ENCODE assay signal across 8 cellular contexts in the genomic region with DNA sequence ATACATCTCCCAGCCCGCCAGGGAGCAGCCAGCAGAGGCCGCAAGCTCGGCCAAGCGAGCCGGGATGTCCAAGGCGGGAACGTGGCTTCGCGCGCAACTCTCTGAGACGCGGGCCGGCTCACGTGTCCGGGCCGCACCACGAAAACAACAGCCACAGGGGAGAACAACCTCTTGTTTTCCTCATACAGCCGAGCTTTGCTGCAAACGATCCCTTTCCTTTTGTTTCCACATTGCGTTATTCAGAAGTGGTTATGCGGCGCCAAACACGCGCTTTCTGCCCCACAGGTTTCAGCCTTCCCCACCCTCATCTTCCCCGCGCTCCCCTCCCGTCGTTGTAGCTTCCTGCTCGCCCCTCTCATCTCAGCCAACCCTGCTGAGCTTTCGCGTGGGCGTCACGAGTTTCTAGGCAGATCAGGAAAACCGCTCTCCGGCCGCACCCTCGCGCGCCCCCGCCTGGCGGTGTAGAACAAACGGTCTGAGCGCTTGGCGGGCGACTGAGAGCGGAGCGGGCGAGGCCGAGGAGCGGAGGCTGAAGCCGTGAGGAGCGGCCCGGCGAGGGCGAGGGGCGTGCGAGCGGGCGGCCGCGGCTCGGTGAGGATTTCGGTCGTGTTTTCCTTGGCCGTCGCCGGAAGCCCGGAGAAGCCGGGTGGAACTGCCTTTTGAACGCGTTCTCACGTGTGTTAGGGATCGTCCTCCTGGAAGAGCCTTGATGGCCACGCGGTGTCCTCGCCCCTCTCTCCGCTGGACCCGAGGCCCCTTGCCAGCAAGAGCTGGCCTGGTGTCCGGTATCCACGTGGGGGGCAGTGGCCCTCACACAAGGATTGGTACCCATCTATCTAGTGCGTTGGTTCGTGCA. TPM values are rescaled to one million over a fixed set of nuclear protein-coding genes. Genes with fewer than 3 reads are reported as not detected.
DNase-seq lines count a peak whose midpoint lies in the region; ATAC-seq, FAIRE-seq and TF ChIP-seq lines count a peak whose summit lies in the region.

No MANE protein-coding gene starts in this region.

- H3K4me3 Mint-ChIP-seq in CD8-positive, alpha-beta memory T cell: peak overlapping the region; percentile 58 to 87 (median 83)
- peak overlapping the region; percentile 64 for H3K4me3 Mint-ChIP-seq in central memory CD8-positive, alpha-beta T cell

- intact Hi-C loops in kidney (cut with DNase I): no loop called here

- ATAC-seq in GM21390 (IDR thresholded peaks at IDR 0.05; ENCODE audit: unreplicated experiment): peak; percentile 82
- ATAC-seq in central memory CD8-positive, alpha-beta T cell (replicated peaks; ENCODE audit: extremely low read depth, poor library complexity, severe bottlenecking): peak; percentile 93
- no peak for ATAC-seq in GM18858 (IDR thresholded peaks at IDR 0.05; ENCODE audit: unreplicated experiment)

- H3K36me3 ChIP-seq in CD8-positive, alpha-beta memory T cell (ENCODE audit: insufficient read depth, low read length): no peaks in the 10 kb centered on the region
- H3K36me3 ChIP-seq in kidney (ENCODE audit: control insufficient read depth in 1 of 2, insufficient read depth in 2 of 2, low read length in 2 of 2): no peaks in the 10 kb centered on the region

- H3K9me3 ChIP-seq in CD8-positive, alpha-beta memory T cell (ENCODE audit: low read length): no peaks in the 10 kb centered on the region
- H3K9me3 ChIP-seq in kidney (ENCODE audit: control insufficient read depth in 1 of 2, low read length in 2 of 2): no peaks in the 10 kb centered on the region

- FAIRE-seq in kidney (lab: Jason Lieb, UNC): no peak

- peak; percentile 17; the same call in 1 of the 2 replicates for TF ChIP-seq EP300 in Ishikawa (IDR thresholded peaks at IDR 0.05; ENCODE audit: borderline replicate concordance)

- peak; percentile 92 to 93 (median 93) for DNase-seq in CD8-positive, alpha-beta memory T cell
- peak; percentile 90 for DNase-seq in activated CD4-positive, alpha-beta T cell treated with anti-CD3 and anti-CD28 coated beads for 1 hour
- DNase-seq in central memory CD8-positive, alpha-beta T cell (ENCODE audit: low spot score in 2 of 2): peak; percentile 93 to 95
- DNase-seq in kidney: peak; percentile 96
- DNase-seq in stimulated activated CD4-positive, alpha-beta T cell treated with anti-CD3 and anti-CD28 coated beads, Interleukin-15, amount 100 ng/mL, for 24 hours: peak; percentile 98

- H3K27me3 Mint-ChIP-seq in CD8-positive, alpha-beta memory T cell: peaks cover 0 to 2% of the 10 kb centered on the region in 2 donors
- no peaks in the 10 kb centered on the region for H3K27me3 Mint-ChIP-seq in central memory CD8-positive, alpha-beta T cell

- CTCF ChIA-PET in CD8-positive, alpha-beta memory T cell (lab: Charles Lee): interaction anchor here (0.6 to 3.6 kb wide), 26 partner anchors 9 to 443 kb away, joined by 3 to 37 read pairs (median 3); partner anchors contain the start of genes CCDC47, FTSJ3, ICAM2 and PSMC5

- no peak for TF ChIP-seq RAD21 in Ishikawa (IDR thresholded peaks at IDR 0.05; ENCODE audit: low read depth)

- H3K4me3 ChIP-seq in CD8-positive, alpha-beta memory T cell (ENCODE audit: low read length): peak overlapping the region; percentile 42
- peak overlapping the region; percentile 63 to 64 for H3K4me3 ChIP-seq in kidney (ENCODE audit: low read length in 2 of 2)

- no peaks in the 10 kb centered on the region for H3K36me3 Mint-ChIP-seq in CD8-positive, alpha-beta memory T cell
- H3K36me3 Mint-ChIP-seq in central memory CD8-positive, alpha-beta T cell (ENCODE audit: insufficient read depth): no peaks in the 10 kb centered on the region

- peak; percentile 72 for TF ChIP-seq CTCF in kidney (IDR thresholded peaks at IDR 0.05; ENCODE audit: borderline replicate concordance, extremely low read depth, insufficient read depth)

- H3K27ac ChIP-seq in CD8-positive, alpha-beta memory T cell (ENCODE audit: low read depth, low read length): peak overlapping the region; percentile 55
- H3K27ac ChIP-seq in kidney (ENCODE audit: low read depth in 2 of 2, low read length in 2 of 2): peak overlapping the region; percentile 72 to 80

- POLR2A ChIA-PET in CD8-positive, alpha-beta memory T cell (lab: Charles Lee): interaction anchor here (0.6 to 1.0 kb wide), 4 partner anchors 76 to 297 kb away, joined by 3 to 6 read pairs (median 3); partner anchors contain the start of genes CCDC47 and LIMD2

- H3K27me3 ChIP-seq in CD8-positive, alpha-beta memory T cell (ENCODE audit: insufficient read depth, low read length, poor library complexity, severe bottlenecking): no peaks in the 10 kb centered on the region

- peaks cover 13 to 19% (median 15%) of the 10 kb centered on the region in 3 donors for H3K4me1 Mint-ChIP-seq in CD8-positive, alpha-beta memory T cell
- H3K4me1 Mint-ChIP-seq in central memory CD8-positive, alpha-beta T cell: peaks cover 18% of the 10 kb centered on the region

- peak overlapping the region; percentile 67 to 98 (median 96) for H3K27ac Mint-ChIP-seq in CD8-positive, alpha-beta memory T cell
- peak overlapping the region; percentile 76 for H3K27ac Mint-ChIP-seq in central memory CD8-positive, alpha-beta T cell (ENCODE audit: low read depth)

- H3K4me1 ChIP-seq in CD8-positive, alpha-beta memory T cell (ENCODE audit: insufficient read depth, low read length): peaks cover 10% of the 10 kb centered on the region
- peaks cover 0 to 3% of the 10 kb centered on the region in 2 donors for H3K4me1 ChIP-seq in kidney (ENCODE audit: control insufficient read depth in 1 of 2, insufficient read depth in 1 of 2, low read depth in 1 of 2, low read length in 2 of 2)

- H3K9ac ChIP-seq in kidney (ENCODE audit: low read length in 2 of 2): peak overlapping the region; percentile 55 to 56

- no peaks in the 10 kb centered on the region for H3K9me3 Mint-ChIP-seq in CD8-positive, alpha-beta memory T cell
- no peaks in the 10 kb centered on the region for H3K9me3 Mint-ChIP-seq in central memory CD8-positive, alpha-beta T cell

TF ChIP-seq in Ishikawa, 13 proteins besides CTCF, POLR2A, EP300 and RAD21 (continues in another document):
- TF ChIP-seq TCF12 (IDR thresholded peaks at IDR 0.05; ENCODE audit: low read depth): 0 out of 2 replicates have a peak, but pooled peaks have one; percentile 40
- TF ChIP-seq CREB1 (IDR thresholded peaks at IDR 0.05; ENCODE audit: low read depth): peak; percentile 87
- TF ChIP-seq FOXM1 (IDR thresholded peaks at IDR 0.05; ENCODE audit: borderline replicate concordance, low read depth): no peak
- no peak for TF ChIP-seq TEAD4 (IDR thresholded peaks at IDR 0.05)
- TF ChIP-seq, protein P1, sequence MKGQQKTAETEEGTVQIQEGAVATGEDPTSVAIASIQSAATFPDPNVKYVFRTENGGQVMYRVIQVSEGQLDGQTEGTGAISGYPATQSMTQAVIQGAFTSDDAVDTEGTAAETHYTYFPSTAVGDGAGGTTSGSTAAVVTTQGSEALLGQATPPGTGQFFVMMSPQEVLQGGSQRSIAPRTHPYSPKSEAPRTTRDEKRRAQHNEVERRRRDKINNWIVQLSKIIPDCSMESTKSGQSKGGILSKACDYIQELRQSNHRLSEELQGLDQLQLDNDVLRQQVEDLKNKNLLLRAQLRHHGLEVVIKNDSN (IDR thresholded peaks at IDR 0.05): peak; percentile 93
- peak; percentile 100 for TF ChIP-seq MAX (IDR thresholded peaks at IDR 0.05)
- TF ChIP-seq ZBTB7A (IDR thresholded peaks at IDR 0.05; ENCODE audit: low read depth): no peak
- no peak for TF ChIP-seq EGR1 (IDR thresholded peaks at IDR 0.05)

RNA-seq across cellular contexts. Expression of gene SMARCD2, which starts 6.6 kb away (rescaled TPM):
- 100 to 1,000 TPM in 1 of 2 experiments, 10 to 100 TPM in 1; 96.8 to 107 TPM for total RNA-seq in CD8-positive, alpha-beta memory T cell
- polyA plus RNA-seq in CD8-positive, alpha-beta memory T cell: 121 TPM
- total RNA-seq in kidney: 65.1 TPM
- 39.9 TPM for polyA plus RNA-seq in kidney (ENCODE audit: insufficient read depth, low read depth, low replicate concordance)

RNA-seq across cellular contexts. Expression of gene FTSJ3, which starts 21.6 kb away (rescaled TPM):
- 100 to 1,000 TPM in 1 of 2 experiments, 10 to 100 TPM in 1; 98.1 to 102 TPM for total RNA-seq in CD8-positive, alpha-beta memory T cell
- 34.8 TPM for polyA plus RNA-seq in CD8-positive, alpha-beta memory T cell
- 38.7 TPM for total RNA-seq in kidney
- 23.7 TPM for polyA plus RNA-seq in kidney (ENCODE audit: insufficient read depth, low read depth, low replicate concordance)

RNA-seq across cellular contexts. Expression of gene PSMC5, which starts 21.8 kb away (rescaled TPM):
- 100 to 1,000 TPM; 208 to 212 TPM for total RNA-seq in CD8-positive, alpha-beta memory T cell
- 201 TPM for polyA plus RNA-seq in CD8-positive, alpha-beta memory T cell
- 145 TPM for total RNA-seq in kidney
- 247 TPM for polyA plus RNA-seq in kidney (ENCODE audit: insufficient read depth, low read depth, low replicate concordance)

RNA-seq across cellular contexts. Expression of gene CSH2, which starts 24.4 kb away (rescaled TPM):
- not detected for total RNA-seq in CD8-positive, alpha-beta memory T cell
- not detected for polyA plus RNA-seq in CD8-positive, alpha-beta memory T cell
- total RNA-seq in kidney: not detected
- polyA plus RNA-seq in kidney (ENCODE audit: insufficient read depth, low read depth, low replicate concordance): not detected

RNA-seq across cellular contexts. Expression of gene GH2, which starts 32.7 kb away (rescaled TPM):
- total RNA-seq in CD8-positive, alpha-beta memory T cell: not detected
- polyA plus RNA-seq in CD8-positive, alpha-beta memory T cell: not detected
- total RNA-seq in kidney: not detected
- not detected for polyA plus RNA-seq in kidney (ENCODE audit: insufficient read depth, low read depth, low replicate concordance)
